Comparison of ENCODE assay signal across 8 cellular contexts in the genomic region with DNA sequence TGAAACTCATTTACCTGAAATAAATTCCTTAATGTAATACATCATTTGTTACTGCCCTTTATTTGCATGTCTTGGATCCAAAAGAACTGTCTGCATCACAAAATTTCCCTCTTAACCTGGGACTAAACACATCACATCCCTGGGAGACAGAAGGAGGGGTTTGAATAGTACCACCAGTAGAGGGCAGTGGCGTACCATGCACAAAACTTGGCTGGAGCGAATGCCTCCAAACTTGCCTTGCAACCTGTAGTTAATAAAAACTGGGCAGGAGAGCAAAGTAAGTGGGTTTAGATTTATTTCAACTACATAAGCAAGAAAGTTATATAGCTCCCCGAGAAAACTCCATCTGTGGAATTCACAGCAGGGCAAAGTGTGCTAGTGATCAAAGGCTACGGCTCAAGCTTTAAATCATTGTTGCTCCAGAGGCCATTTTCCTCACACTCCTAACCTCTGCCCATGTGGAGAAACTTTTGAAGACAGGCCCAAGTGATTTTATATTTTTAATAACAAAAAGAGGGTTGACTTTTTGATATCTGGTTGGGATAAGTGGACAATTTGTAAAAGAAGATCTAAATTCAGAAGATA.
DNase-seq lines count a peak whose midpoint lies in the region; TF ChIP-seq lines count a peak whose summit lies in the region.

No MANE protein-coding gene starts in this region.

- H3K27me3 Mint-ChIP-seq in activated T-cell treated with anti-CD3 and anti-CD28 coated beads, Interleukin-2, amount 50 U/mL, for 24 hours, result no peaks in the 10 kb centered on the region

- no peaks in the 10 kb centered on the region for H3K9me3 Mint-ChIP-seq in activated T-cell treated with anti-CD3 and anti-CD28 coated beads, Interleukin-2, amount 50 U/mL, for 24 hours

- POLR2A ChIA-PET in HEK293 (lab: Yijun Ruan, JAX), result no interaction called here

- no peaks in the 10 kb centered on the region for H3K9me3 ChIP-seq in HEK293 (ENCODE audit: control insufficient read depth, insufficient read depth, low read depth, low read length)

- H3K4me1 ChIP-seq in HEK293 (ENCODE audit: control insufficient read depth, insufficient read depth, low read length), result no peaks in the 10 kb centered on the region

- DNase-seq in activated T-cell treated with anti-CD3 and anti-CD28 coated beads, Interleukin-2, amount 50 U/mL, for 48 hours, result peak; percentile 42 to 45
- DNase-seq in activated T-cell treated with anti-CD3 and anti-CD28 coated beads, Interleukin-2, amount 50 U/mL, for 24 hours, result no peak
- DNase-seq in NCI-H526 (lab: John Stamatoyannopoulos, UW), result peak; percentile 38 to 76
- peak; percentile 79 for DNase-seq in astrocyte of the hippocampus (ENCODE audit: low read depth, low spot score)
- peak; percentile 82 for DNase-seq in islet precursor cell
- peak; percentile 1 to 3 for DNase-seq in stimulated activated CD8-positive, alpha-beta memory T cell treated with anti-CD3 and anti-CD28 coated beads, Interleukin-15, amount 100 ng/mL, for 48 hours (ENCODE audit: low read depth in 2 of 2)
- DNase-seq in HCEC 1CT, result no peak

- no peak for TF ChIP-seq CTCF in HEK293 (tag by site-specific recombination; IDR thresholded peaks at IDR 0.05)

- H3K36me3 ChIP-seq in HEK293 (ENCODE audit: control insufficient read depth in 2 of 2, insufficient read depth in 1 of 2, low read length in 2 of 2), result no peaks in the 10 kb centered on the region

- H3K27ac Mint-ChIP-seq in activated T-cell treated with anti-CD3 and anti-CD28 coated beads, Interleukin-2, amount 50 U/mL, for 24 hours, result no peak overlapping the region

- H3K4me3 ChIP-seq in HEK293 (ENCODE audit: low read depth, low read length), result no peak overlapping the region

- H3K27ac ChIP-seq in HEK293 (ENCODE audit: extremely low read depth, low read depth, low read length), result no peak overlapping the region

- CTCF ChIA-PET in HEK293 (lab: Yijun Ruan, JAX), result interaction anchor here (0.6 to 0.8 kb wide), 5 partner anchors 16 to 1216 kb away, joined by 3 read pairs; no protein-coding TSS in a partner anchor

- no peak overlapping the region for H3K4me3 Mint-ChIP-seq in activated T-cell treated with anti-CD3 and anti-CD28 coated beads, Interleukin-2, amount 50 U/mL, for 24 hours

- no peaks in the 10 kb centered on the region for H3K36me3 Mint-ChIP-seq in activated T-cell treated with anti-CD3 and anti-CD28 coated beads, Interleukin-2, amount 50 U/mL, for 24 hours (ENCODE audit: low read depth)

- no peaks in the 10 kb centered on the region for H3K4me1 Mint-ChIP-seq in activated T-cell treated with anti-CD3 and anti-CD28 coated beads, Interleukin-2, amount 50 U/mL, for 24 hours (ENCODE audit: low read depth)

TF ChIP-seq in HEK293, 187 proteins besides CTCF, POLR2A, EP300 and RAD21:
- peak; percentile 68 for TF ChIP-seq ZNF654 (tag by site-specific recombination; IDR thresholded peaks at IDR 0.05; ENCODE audit: low read depth)
- TF ChIP-seq, protein P1, sequence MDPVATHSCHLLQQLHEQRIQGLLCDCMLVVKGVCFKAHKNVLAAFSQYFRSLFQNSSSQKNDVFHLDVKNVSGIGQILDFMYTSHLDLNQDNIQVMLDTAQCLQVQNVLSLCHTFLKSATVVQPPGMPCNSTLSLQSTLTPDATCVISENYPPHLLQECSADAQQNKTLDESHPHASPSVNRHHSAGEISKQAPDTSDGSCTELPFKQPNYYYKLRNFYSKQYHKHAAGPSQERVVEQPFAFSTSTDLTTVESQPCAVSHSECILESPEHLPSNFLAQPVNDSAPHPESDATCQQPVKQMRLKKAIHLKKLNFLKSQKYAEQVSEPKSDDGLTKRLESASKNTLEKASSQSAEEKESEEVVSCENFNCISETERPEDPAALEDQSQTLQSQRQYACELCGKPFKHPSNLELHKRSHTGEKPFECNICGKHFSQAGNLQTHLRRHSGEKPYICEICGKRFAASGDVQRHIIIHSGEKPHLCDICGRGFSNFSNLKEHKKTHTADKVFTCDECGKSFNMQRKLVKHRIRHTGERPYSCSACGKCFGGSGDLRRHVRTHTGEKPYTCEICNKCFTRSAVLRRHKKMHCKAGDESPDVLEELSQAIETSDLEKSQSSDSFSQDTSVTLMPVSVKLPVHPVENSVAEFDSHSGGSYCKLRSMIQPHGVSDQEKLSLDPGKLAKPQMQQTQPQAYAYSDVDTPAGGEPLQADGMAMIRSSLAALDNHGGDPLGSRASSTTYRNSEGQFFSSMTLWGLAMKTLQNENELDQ (tag by site-specific recombination; IDR thresholded peaks at IDR 0.05; ENCODE audit: low read depth), result no peak

Comparison
In these comparisons a context has a peak if more than half of its experiments do, and no peak if none do; other contexts are left out.
1. DNase-seq: peak in activated T-cell treated with anti-CD3 and anti-CD28 coated beads, Interleukin-2, amount 50 U/mL, for 48 hours (2 of 2), NCI-H526 (2 of 2), astrocyte of the hippocampus (single experiment), islet precursor cell (single experiment) and stimulated activated CD8-positive, alpha-beta memory T cell treated with anti-CD3 and anti-CD28 coated beads, Interleukin-15, amount 100 ng/mL, for 48 hours (2 of 2); none in activated T-cell treated with anti-CD3 and anti-CD28 coated beads, Interleukin-2, amount 50 U/mL, for 24 hours (single experiment) and HCEC 1CT (single experiment).